18 cellular contexts compared by ENCODE assay signal in the genomic region with DNA sequence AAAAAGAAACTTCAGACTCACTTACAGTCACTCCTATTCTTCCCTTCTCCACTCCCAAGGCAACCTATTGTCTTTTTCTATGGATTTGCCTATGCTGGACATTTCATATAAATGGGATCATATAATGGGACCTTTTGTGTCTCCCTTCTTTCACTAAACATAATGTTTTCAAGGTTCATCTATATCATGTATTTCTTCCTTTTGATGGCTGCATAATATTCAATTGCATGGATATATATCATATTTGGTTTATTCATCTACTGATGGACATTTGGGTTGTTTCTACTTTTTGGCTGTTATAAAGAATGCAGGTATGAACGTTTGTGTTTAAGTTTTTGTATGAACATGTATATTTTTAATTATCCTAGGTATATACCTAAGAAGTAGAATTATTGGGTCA. TPM values are rescaled to one million over a fixed set of nuclear protein-coding genes. Genes with fewer than 3 reads are reported as not detected.
DNase-seq lines count a peak whose midpoint lies in the region; ATAC-seq, FAIRE-seq and TF ChIP-seq lines count a peak whose summit lies in the region.
"Had no signal": no experiment of that assay in that cellular context is flagged by ENCODE, and none has a peak within 500 bp of the region (broad histone marks: within the 10 kb centered on the region; RNA-seq: fewer than 3 reads in every experiment).

No MANE protein-coding gene starts in this region.

- in situ Hi-C loops in gastrocnemius medialis (cut with MboI; ENCODE audit: low sequenced_read_pairs in 4 of 4), result no loop called here

- peaks cover 24% of the 10 kb centered on the region for H3K4me1 Mint-ChIP-seq in T-helper 17 cell
- H3K4me1 Mint-ChIP-seq: GM23338 had no signal

- peak overlapping the region; percentile 41 for H3K27ac Mint-ChIP-seq in T-helper 17 cell
- H3K27ac Mint-ChIP-seq: B cell; CD8-positive, alpha-beta T cell; GM23338; IgD-negative memory B cell had no signal

- no peaks in the 10 kb centered on the region for H3K36me3 ChIP-seq in gastrocnemius medialis
- H3K36me3 ChIP-seq in right atrium auricular region, result peaks cover 15% of the 10 kb centered on the region

- H3K4me1 ChIP-seq in gastrocnemius medialis, result peaks cover 5 to 24% of the 10 kb centered on the region in 2 donors
- no peaks in the 10 kb centered on the region for H3K4me1 ChIP-seq in right atrium auricular region
- H3K4me1 ChIP-seq: BLaER1 treated with 17β-estradiol and CSF1 and Interleukin-3, amounts not matched to agents 10 nM and 100 nM had no signal

- H3K4me3 Mint-ChIP-seq in T-helper 17 cell, result no peak overlapping the region
- H3K4me3 Mint-ChIP-seq: B cell; CD8-positive, alpha-beta T cell; GM23338 had no signal

- TF ChIP-seq POLR2A in gastrocnemius medialis (IDR thresholded peaks at IDR 0.05), result no peak

- DNase-seq in T-helper 17 cell, result no peak
- no peak for DNase-seq in gastrocnemius medialis
- no peak for DNase-seq in right atrium auricular region (ENCODE audit: low spot score)
- no peak for DNase-seq in EL
- DNase-seq: Calu3; CD8-positive, alpha-beta T cell; DMS79 treated with DMSO at 0.1 percent for 48 hours; H7 had no signal

- H3K27me3 ChIP-seq in gastrocnemius medialis (no peaks in the 10 kb centered on the region), right atrium auricular region (no peaks in the 10 kb centered on the region)
- H3K27me3 ChIP-seq: BLaER1 treated with 17β-estradiol and CSF1 and Interleukin-3, amounts not matched to agents 10 nM and 100 nM had no signal

- H3K4me3 ChIP-seq in gastrocnemius medialis (no peak overlapping the region), right atrium auricular region (no peak overlapping the region)
- H3K4me3 ChIP-seq: BLaER1 treated with 17β-estradiol and CSF1 and Interleukin-3, amounts not matched to agents 10 nM and 100 nM; GM23338 had no signal

- TF ChIP-seq CTCF in gastrocnemius medialis (IDR thresholded peaks at IDR 0.05 in 4 of 5, conservative IDR thresholded peaks at IDR 0.05 in 1 of 5) (no peak), right atrium auricular region (IDR thresholded peaks at IDR 0.05) (no peak)

- no peaks in the 10 kb centered on the region for H3K27me3 Mint-ChIP-seq in T-helper 17 cell
- H3K27me3 Mint-ChIP-seq: B cell, IgD-negative memory B cell had no signal

- H3K27ac ChIP-seq in gastrocnemius medialis, result peak overlapping the region in 3 of 4 donors; percentile 51 to 70 (median 69)
- H3K27ac ChIP-seq in right atrium auricular region, result no peak overlapping the region
- H3K27ac ChIP-seq: BLaER1 treated with 17β-estradiol and CSF1 and Interleukin-3, amounts not matched to agents 10 nM and 100 nM had no signal

- ATAC-seq in T-helper 17 cell (no peak), gastrocnemius medialis (no peak), GM21447 (IDR thresholded peaks at IDR 0.05; ENCODE audit: unreplicated experiment) (no peak)
- ATAC-seq: CD8-positive, alpha-beta T cell; GM23338; HCT116; HepG2 had no signal

- FAIRE-seq in G401.6 (lab: Jason Lieb, UNC), result peak; percentile 71
- peak; percentile 60 for FAIRE-seq in islet of Langerhans (lab: Jason Lieb, UNC)
- FAIRE-seq: GM18507, HepG2 had no signal

- peaks cover 2% of the 10 kb centered on the region for H3K36me3 Mint-ChIP-seq in T-helper 17 cell (ENCODE audit: low read depth)

- intact Hi-C loops in gastrocnemius medialis (cut with DNase I; ENCODE audit: low total_unique reads), result no loop called here

- H3K9me3 ChIP-seq in T-helper 17 cell (ENCODE audit: control insufficient read depth, low read length, poor library complexity, severe bottlenecking), result no peaks in the 10 kb centered on the region
- no peaks in the 10 kb centered on the region for H3K9me3 ChIP-seq in gastrocnemius medialis
- H3K9me3 ChIP-seq in right atrium auricular region, result no peaks in the 10 kb centered on the region

RNA-seq across cellular contexts. Expression of a gene that starts 30.6 kb away (rescaled TPM):
- total RNA-seq in T-helper 17 cell (100 to 1,000 TPM; 223 to 228 TPM), gastrocnemius medialis (10 to 100 TPM; 51.3 to 93.6 (median 72.7) TPM), right atrium auricular region (10 to 100 TPM; 50.4 to 58.6 TPM)

Comparison
In these comparisons a context has a peak if more than half of its experiments do, and no peak if none do; other contexts are left out.
1. H3K27ac ChIP-seq: peak in gastrocnemius medialis (3 of 4); none in right atrium auricular region (0 of 2).